In the genomic region with DNA sequence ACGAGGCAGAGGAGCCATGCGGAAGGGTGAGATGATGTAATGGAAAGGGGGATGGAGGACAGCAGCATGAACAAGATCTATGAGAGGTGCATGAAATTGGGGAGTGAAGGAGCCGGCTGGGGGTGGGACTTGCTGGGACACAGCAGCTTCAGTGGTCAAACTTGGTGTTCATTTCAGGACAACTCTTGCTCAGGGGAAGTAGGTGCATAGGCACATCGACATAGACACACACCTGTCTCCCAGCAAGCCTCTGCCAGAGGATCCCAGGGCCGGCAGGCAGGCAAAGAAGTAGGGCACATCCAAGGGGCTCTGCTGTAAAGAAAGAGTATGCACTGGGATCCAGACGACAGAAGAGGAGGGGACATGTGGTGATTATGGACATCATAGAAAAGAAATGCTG, we compare ENCODE assay signal across 28 cellular contexts.
"Had no signal": no experiment of that assay in that cellular context is flagged by ENCODE, and none has a peak within 500 bp of the region (broad histone marks: within the 10 kb centered on the region; RNA-seq: fewer than 3 reads in every experiment).

No MANE protein-coding gene starts in this region.

- H3K9me3 Mint-ChIP-seq: natural killer cell treated with Interleukin-12 subunit alpha and Interleukin-12 subunit beta and Interleukin-15 and Interleukin-18, amount 100 ng/mL, for 72 hours; neural crest cell; stimulated activated effector memory CD8-positive, alpha-beta T cell treated with anti-CD3 and anti-CD28 coated beads, Interleukin-12 subunit alpha, Interleukin-12 subunit beta, amount 100 ng/mL, for 72 hours; stimulated activated naive B cell treated with anti-CD40 and anti-IgM and Interleukin-4, amounts not matched to agents 10 μg/mL and 1 μg/mL and 100 μg/mL, for 72 hours; stimulated activated naive CD8-positive, alpha-beta T cell treated with anti-CD3 and anti-CD28 coated beads, Interleukin-15, Interleukin-2, amounts not matched to agents 100 ng/mL and 50 ng/mL, for 24 hours had no signal

- H3K36me3 Mint-ChIP-seq: natural killer cell treated with Interleukin-12 subunit alpha and Interleukin-12 subunit beta and Interleukin-15 and Interleukin-18, amount 100 ng/mL, for 72 hours; stimulated activated effector memory CD8-positive, alpha-beta T cell treated with anti-CD3 and anti-CD28 coated beads, Interleukin-12 subunit alpha, Interleukin-12 subunit beta, amount 100 ng/mL, for 72 hours; stimulated activated naive B cell treated with anti-CD40 and anti-IgM and Interleukin-4, amounts not matched to agents 10 μg/mL and 1 μg/mL and 100 μg/mL, for 72 hours had no signal

- H3K27ac Mint-ChIP-seq: natural killer cell treated with Interleukin-12 subunit alpha and Interleukin-12 subunit beta and Interleukin-15 and Interleukin-18, amount 100 ng/mL, for 72 hours; nephron progenitor cell; progenitor cell of endocrine pancreas; stimulated activated effector memory CD8-positive, alpha-beta T cell treated with anti-CD3 and anti-CD28 coated beads, Interleukin-12 subunit alpha, Interleukin-12 subunit beta, amount 100 ng/mL, for 72 hours; stimulated activated naive B cell treated with anti-CD40 and anti-IgM and Interleukin-4, amounts not matched to agents 10 μg/mL and 1 μg/mL and 100 μg/mL, for 72 hours; stimulated activated naive CD8-positive, alpha-beta T cell treated with anti-CD3 and anti-CD28 coated beads, Interleukin-15, Interleukin-2, amounts not matched to agents 100 ng/mL and 50 ng/mL, for 24 hours had no signal

- H3K27me3 ChIP-seq: ovary, right lobe of liver, sigmoid colon, stomach, thyroid gland, tibial nerve, upper lobe of left lung, vagina had no signal

- ATAC-seq: natural killer cell treated with Interleukin-12 subunit alpha and Interleukin-12 subunit beta and Interleukin-15 and Interleukin-18, amount 100 ng/mL, for 72 hours; psoas muscle; right cardiac atrium; right lobe of liver; stimulated activated effector memory CD8-positive, alpha-beta T cell treated with anti-CD3 and anti-CD28 coated beads, Interleukin-12 subunit alpha, Interleukin-12 subunit beta, amount 100 ng/mL, for 72 hours; stimulated activated naive B cell treated with anti-CD40 and anti-IgM and Interleukin-4, amounts not matched to agents 10 μg/mL and 1 μg/mL and 100 μg/mL, for 72 hours had no signal

- H3K4me1 Mint-ChIP-seq: neural crest cell; stimulated activated effector memory CD8-positive, alpha-beta T cell treated with anti-CD3 and anti-CD28 coated beads, Interleukin-12 subunit alpha, Interleukin-12 subunit beta, amount 100 ng/mL, for 72 hours; stimulated activated naive B cell treated with anti-CD40 and anti-IgM and Interleukin-4, amounts not matched to agents 10 μg/mL and 1 μg/mL and 100 μg/mL, for 72 hours had no signal

- H3K9me3 ChIP-seq: ovary, psoas muscle, right lobe of liver, sigmoid colon, stomach, thoracic aorta, thyroid gland, tibial nerve, upper lobe of left lung, vagina had no signal

- H3K4me1 ChIP-seq: parathyroid adenoma, psoas muscle, right lobe of liver had no signal

- DNase-seq: nephron progenitor cell; occipital lobe; ovary; posterior cingulate gyrus; psoas muscle; right cardiac atrium; right lobe of liver; sigmoid colon; small intestine; stimulated activated CD4-positive, alpha-beta T cell treated with anti-CD3 and anti-CD28 coated beads, Interleukin-15, amount 100 ng/mL, for 24 hours; stimulated activated CD4-positive, alpha-beta T cell treated with anti-CD3 and anti-CD28 coated beads, Interleukin-2, amount 100 ng/mL, for 24 hours; stimulated activated CD4-positive, alpha-beta T cell treated with anti-CD3 and anti-CD28 coated beads, Interleukin-2, amount 100 ng/mL, for 48 hours; stimulated activated CD4-positive, alpha-beta T cell treated with anti-CD3 and anti-CD28 coated beads, Interleukin-4, amount 100 ng/mL, for 24 hours; stimulated activated naive B cell treated with anti-CD40 and anti-IgM and Interleukin-4, amounts not matched to agents 10 μg/mL and 1 μg/mL and 100 μg/mL, for 72 hours; stimulated activated naive CD4-positive, alpha-beta T cell treated with Interleukin-2 at 50 U/mL for 16 hours; stomach; thyroid gland; trophoblast cell; upper lobe of left lung had no signal

- H2AFZ ChIP-seq: parathyroid adenoma had no signal

- H3K4me3 Mint-ChIP-seq: natural killer cell treated with Interleukin-12 subunit alpha and Interleukin-12 subunit beta and Interleukin-15 and Interleukin-18, amount 100 ng/mL, for 72 hours; nephron progenitor cell; neural crest cell; stimulated activated effector memory CD8-positive, alpha-beta T cell treated with anti-CD3 and anti-CD28 coated beads, Interleukin-12 subunit alpha, Interleukin-12 subunit beta, amount 100 ng/mL, for 72 hours; stimulated activated naive B cell treated with anti-CD40 and anti-IgM and Interleukin-4, amounts not matched to agents 10 μg/mL and 1 μg/mL and 100 μg/mL, for 72 hours; stimulated activated naive CD8-positive, alpha-beta T cell treated with anti-CD3 and anti-CD28 coated beads, Interleukin-15, Interleukin-2, amounts not matched to agents 100 ng/mL and 50 ng/mL, for 24 hours had no signal

- H3K36me3 ChIP-seq: ovary, right lobe of liver, sigmoid colon, stomach, thoracic aorta, thyroid gland, tibial nerve, upper lobe of left lung, vagina had no signal

- H3K4me3 ChIP-seq: ovary, psoas muscle, right lobe of liver, sigmoid colon, stomach, thoracic aorta, thyroid gland, tibial nerve, upper lobe of left lung, vagina had no signal

- H3K27ac ChIP-seq: ovary, parathyroid adenoma, psoas muscle, right lobe of liver, sigmoid colon, thoracic aorta, thyroid gland, tibial nerve, upper lobe of left lung, vagina had no signal

- H3K9ac ChIP-seq: parathyroid adenoma had no signal
